Comparison of ENCODE assay signal across 16 cellular contexts in the genomic region with DNA sequence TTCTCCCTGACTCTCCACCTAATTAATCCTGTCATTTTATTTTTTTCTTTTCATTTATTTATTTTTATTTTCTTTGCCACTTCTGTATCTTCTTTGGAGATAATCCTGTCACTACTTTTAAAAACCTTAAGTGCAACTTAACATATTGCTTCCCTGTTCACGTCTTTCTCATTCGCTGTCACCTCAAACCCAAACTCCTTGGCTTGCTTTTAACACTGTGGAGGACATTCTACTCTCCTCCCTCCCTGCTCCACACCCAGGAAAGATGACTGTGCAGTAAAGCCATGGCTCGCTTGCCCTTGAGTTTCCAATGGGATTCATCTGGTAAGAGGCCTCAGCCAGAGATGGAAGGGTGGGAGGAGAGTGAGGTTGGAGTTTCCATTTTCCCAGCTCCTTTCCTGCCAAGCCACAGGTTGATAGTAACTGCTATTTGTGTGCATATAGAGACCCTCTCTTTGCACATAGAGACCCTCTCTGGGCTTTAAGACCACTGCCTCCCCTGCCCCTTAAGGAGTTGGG. TPM values are rescaled to one million over a fixed set of nuclear protein-coding genes. Genes with fewer than 3 reads are reported as not detected.
A peak's percentile ranks its signal among the peaks of the same experiment; 100 is the strongest.
DNase-seq lines count a peak whose midpoint lies in the region; TF ChIP-seq lines count a peak whose summit lies in the region.
"Had no signal": no experiment of that assay in that cellular context is flagged by ENCODE, and none has a peak within 500 bp of the region (broad histone marks: within the 10 kb centered on the region; RNA-seq: fewer than 3 reads in every experiment).

No MANE protein-coding gene starts in this region.

- no peaks in the 10 kb centered on the region for H3K9me2 ChIP-seq in OCI-LY1 (ENCODE audit: low read depth, low read length)

- H3K9ac ChIP-seq in OCI-LY1 (ENCODE audit: low read length) (peak overlapping the region; percentile 38; the same call in 1 of the 2 replicates), muscle layer of colon (ENCODE audit: low read length) (no peak overlapping the region)

- no peak for TF ChIP-seq CTCF in OCI-LY1 (IDR thresholded peaks at IDR 0.05; ENCODE audit: low read length)

- H3K27ac ChIP-seq in OCI-LY1 (ENCODE audit: low read depth, low read length, poor library complexity, severe bottlenecking) (peak overlapping the region; percentile 95), muscle layer of colon (ENCODE audit: low read depth, low read length) (peak overlapping the region; percentile 32)
- H3K27ac ChIP-seq: neutrophil had no signal

- peaks cover 21% of the 10 kb centered on the region for H3F3A ChIP-seq in OCI-LY1 (ENCODE audit: insufficient read depth, low read length)

- H3K9me3 ChIP-seq in OCI-LY1 (ENCODE audit: low read length): no peaks in the 10 kb centered on the region
- no peaks in the 10 kb centered on the region for H3K9me3 ChIP-seq in muscle layer of colon (ENCODE audit: low read length)
- H3K9me3 ChIP-seq: BE2C, neutrophil had no signal

- H3K27me3 ChIP-seq in OCI-LY1 (ENCODE audit: insufficient read depth, low read length) (no peaks in the 10 kb centered on the region), muscle layer of colon (ENCODE audit: control insufficient read depth in 1 of 2, insufficient read depth in 2 of 2, low read length in 2 of 2) (no peaks in the 10 kb centered on the region)
- H3K27me3 ChIP-seq: BE2C, neutrophil had no signal

- no peaks in the 10 kb centered on the region for H3K79me2 ChIP-seq in OCI-LY1 (ENCODE audit: insufficient read depth, low read length)

- H3K4me3 ChIP-seq in OCI-LY1 (ENCODE audit: low read depth, low read length, poor library complexity, severe bottlenecking) (no peak overlapping the region), muscle layer of colon (ENCODE audit: low read depth in 1 of 2, low read length in 2 of 2) (no peak overlapping the region)
- H3K4me3 ChIP-seq: skin epidermis had no signal

- H3K36me3 ChIP-seq in OCI-LY1 (ENCODE audit: insufficient read depth, low read length) (no peaks in the 10 kb centered on the region), muscle layer of colon (ENCODE audit: insufficient read depth, low read length) (no peaks in the 10 kb centered on the region)
- H3K36me3 ChIP-seq: BE2C, neutrophil had no signal

- H3K4me1 ChIP-seq in OCI-LY1 (ENCODE audit: insufficient read depth, low read length, severe bottlenecking): peaks cover 68% of the 10 kb centered on the region
- H3K4me1 ChIP-seq in muscle layer of colon (ENCODE audit: insufficient read depth, low read length): peaks cover 16% of the 10 kb centered on the region
- H3K4me1 ChIP-seq: BE2C had no signal

- no peaks in the 10 kb centered on the region for H4K20me1 ChIP-seq in OCI-LY1 (ENCODE audit: insufficient read depth, low read length)

- DNase-seq in AG08396 (ENCODE audit: low spot score) (peak; percentile 55), fibroblast of peridontal ligament (ENCODE audit: extremely low read depth) (peak; percentile 16), CD1c-positive myeloid dendritic cell (ENCODE audit: extremely low spot score) (no peak), NCI-H345 treated with DMSO at 0.1 percent for 48 hours (lab: John Stamatoyannopoulos, UW; ENCODE audit: unreplicated experiment) (no peak), G401 (ENCODE audit: low spot score) (no peak), T-helper 9 cell (no peak)
- DNase-seq: activated CD4-positive, alpha-beta T cell treated with anti-CD3 and anti-CD28 coated beads for 4 hours; activated naive CD8-positive, alpha-beta T cell treated with anti-CD3 and anti-CD28 coated beads for 36 hours; BE2C; H7; hippocampal formation; NCI-H146 had no signal

- in situ Hi-C loops in G401 (cut with HindIII; ENCODE audit: low sequenced_read_pairs): no loop called here

- no peak overlapping the region for H2AFZ ChIP-seq in OCI-LY1 (ENCODE audit: low read length)

- no peak overlapping the region for H3K4me2 ChIP-seq in OCI-LY1 (ENCODE audit: low read length)

RNA-seq across cellular contexts. Expression of gene BRWD1, which starts 6.4 kb away (rescaled TPM):
- total RNA-seq in G401 (2014; rRNA removed; shearing (Covaris generic)): 22.4 and 30.2 TPM in 2 replicates

RNA-seq across cellular contexts. Expression of gene HMGN1, which starts 29.0 kb away (rescaled TPM):
- 480 and 489 TPM in 2 replicates for total RNA-seq in G401 (2014; rRNA removed; shearing (Covaris generic))

Comparison
In these comparisons a context has a peak if more than half of its experiments do, and no peak if none do; other contexts are left out.
1. DNase-seq: peak in AG08396 (single experiment) and fibroblast of peridontal ligament (single experiment); none in CD1c-positive myeloid dendritic cell (single experiment), NCI-H345 treated with DMSO at 0.1 percent for 48 hours (single experiment), G401 (single experiment) and T-helper 9 cell (single experiment).